16 cellular contexts compared by ENCODE assay signal in the genomic region with DNA sequence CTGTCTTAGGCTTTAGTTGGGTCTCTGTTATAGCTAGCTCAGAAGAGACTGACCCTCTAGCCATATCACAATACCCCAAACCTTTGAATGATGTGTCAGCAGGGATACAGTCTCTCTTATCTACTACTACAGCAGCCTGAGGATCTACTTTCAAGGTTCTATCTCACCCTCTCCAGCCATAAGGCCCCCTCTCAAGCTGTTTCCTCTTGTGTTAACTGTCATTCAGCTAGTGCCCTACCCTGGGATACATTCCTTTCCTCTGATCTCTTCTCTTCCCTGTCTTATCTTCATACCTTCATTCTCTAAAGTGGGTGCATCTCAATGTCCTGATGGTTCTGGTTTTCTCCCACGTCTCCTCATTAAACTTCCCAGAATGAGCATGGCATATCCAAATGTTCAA.
"Had no signal": no experiment of that assay in that cellular context is flagged by ENCODE, and none has a peak within 500 bp of the region (broad histone marks: within the 10 kb centered on the region; RNA-seq: fewer than 3 reads in every experiment).

No MANE protein-coding gene starts in this region.

- H3K4me1 Mint-ChIP-seq: naive thymus-derived CD8-positive, alpha-beta T cell; neural crest cell had no signal

- H3K27ac Mint-ChIP-seq: dendritic cell treated with granulocyte-macrophage colony-stimulating factor and Interleukin-4, amounts not matched to agents 40 ng/mL and 50 ng/mL, for 4 days; effector memory CD8-positive, alpha-beta T cell; naive thymus-derived CD8-positive, alpha-beta T cell had no signal

- DNase-seq: effector memory CD8-positive, alpha-beta T cell; foreskin melanocyte; heart left ventricle; hippocampal formation; kidney glomerular epithelial cell; mucosa of descending colon; naive thymus-derived CD8-positive, alpha-beta T cell; posterior cingulate gyrus; sigmoid colon; stimulated activated CD4-positive, alpha-beta T cell treated with anti-CD3 and anti-CD28 coated beads, Interleukin-2, amount 100 ng/mL, for 24 hours; stimulated activated CD4-positive, alpha-beta T cell treated with anti-CD3 and anti-CD28 coated beads, Interleukin-4, amount 100 ng/mL, for 4 hours; stimulated activated naive CD4-positive, alpha-beta T cell; stomach; transverse colon had no signal

- H3K4me3 Mint-ChIP-seq: dendritic cell treated with granulocyte-macrophage colony-stimulating factor and Interleukin-4, amounts not matched to agents 40 ng/mL and 50 ng/mL, for 4 days; effector memory CD8-positive, alpha-beta T cell; naive thymus-derived CD8-positive, alpha-beta T cell; neural crest cell had no signal

- H3K36me3 Mint-ChIP-seq: naive thymus-derived CD8-positive, alpha-beta T cell had no signal

- H3K9me3 Mint-ChIP-seq: neural crest cell had no signal

- H3K27me3 Mint-ChIP-seq: dendritic cell treated with granulocyte-macrophage colony-stimulating factor and Interleukin-4, amounts not matched to agents 40 ng/mL and 50 ng/mL, for 4 days; effector memory CD8-positive, alpha-beta T cell; naive thymus-derived CD8-positive, alpha-beta T cell had no signal
